8 cellular contexts compared by ENCODE assay signal in genomic region chr17:15257316-15257925, GRCh38. TPM values are rescaled to one million over a fixed set of nuclear protein-coding genes. Genes with fewer than 3 reads are reported as not detected.
A peak's percentile ranks its signal among the peaks of the same experiment; 100 is the strongest.
DNase-seq lines count a peak whose midpoint lies in the region; ATAC-seq and TF ChIP-seq lines count a peak whose summit lies in the region.

No MANE protein-coding gene starts in this region.

- DNase-seq in NCI-H146 (lab: John Stamatoyannopoulos, UW): peak; percentile 35
- DNase-seq in NCI-H146 treated with DMSO at 0.1 percent for 48 hours (lab: John Stamatoyannopoulos, UW; ENCODE audit: unreplicated experiment): no peak
- DNase-seq in NCI-H1105 (lab: John Stamatoyannopoulos, UW): peak; percentile 74
- DNase-seq in chondrocyte (ENCODE audit: low spot score): no peak
- peak; percentile 81 for DNase-seq in left lobe of liver (ENCODE audit: low spot score)
- peak; percentile 60 for DNase-seq in stimulated activated CD4-positive, alpha-beta T cell treated with anti-CD3 and anti-CD28 coated beads, Interleukin-4, amount 100 ng/mL, for 24 hours

- H3K36me3 Mint-ChIP-seq in chondrocyte (ENCODE audit: low read depth): peaks cover 38% of the 10 kb centered on the region

- H3K4me3 Mint-ChIP-seq in chondrocyte (ENCODE audit: unreplicated experiment): peak overlapping the region; percentile 54

- H3K9me3 Mint-ChIP-seq in chondrocyte (ENCODE audit: low read depth): no peaks in the 10 kb centered on the region

- peak; percentile 99 for TF ChIP-seq CTCF in chondrocyte (IDR thresholded peaks at IDR 0.05)

- H3K27ac Mint-ChIP-seq in chondrocyte (ENCODE audit: unreplicated experiment): peak overlapping the region; percentile 64

- peaks cover 53% of the 10 kb centered on the region for H3K4me1 Mint-ChIP-seq in chondrocyte (ENCODE audit: low read depth)

- ATAC-seq in HG02623 (IDR thresholded peaks at IDR 0.05; ENCODE audit: unreplicated experiment) (peak; percentile 58), left lobe of liver (peak; percentile 80)
- peak; percentile 49 to 54 for ATAC-seq in activated CD4-positive, CD25-positive, alpha-beta regulatory T cell treated with anti-CD3 and anti-CD28 coated beads, Interleukin-2, amount 50 U/mL, for 24 hours

- no peaks in the 10 kb centered on the region for H3K27me3 Mint-ChIP-seq in chondrocyte (ENCODE audit: low read depth)

RNA-seq across cellular contexts. Expression of gene PMP22, which starts 7.7 kb away (rescaled TPM):
- total RNA-seq in chondrocyte (98.3 to 152 TPM (median 147 TPM) in 3 replicates), left lobe of liver (3.6 TPM)

Comparison
In these comparisons a context has a peak if more than half of its experiments do, and no peak if none do; other contexts are left out.
1. DNase-seq: peak in NCI-H146 (single experiment), NCI-H1105 (single experiment), left lobe of liver (single experiment) and stimulated activated CD4-positive, alpha-beta T cell treated with anti-CD3 and anti-CD28 coated beads, Interleukin-4, amount 100 ng/mL, for 24 hours (single experiment); none in NCI-H146 treated with DMSO at 0.1 percent for 48 hours (single experiment) and chondrocyte (single experiment).
2. RNA of gene PMP22, which starts 7.7 kb away (total RNA-seq): 98.3 to 152 TPM in chondrocyte; 3.6 TPM in left lobe of liver (single experiment); every median in the first group is over 10 times any median in the second.
3. Peak in every context shown above with its lines, with median percentiles within 50 percentile points of each other: ATAC-seq.